Comparison of ENCODE assay signal across 1 cellular context in genomic region chr4:87005690-87006461, GRCh38.
TF ChIP-seq lines count a peak whose summit lies in the region.

No MANE protein-coding gene starts in this region.

TF ChIP-seq in GM12878, 131 proteins besides CTCF, POLR2A, EP300 and RAD21 (continued from another document and continues in another):
- TF ChIP-seq SKIL (IDR thresholded peaks at IDR 0.05; ENCODE audit: low read depth, poor library complexity, severe bottlenecking), result peak; percentile 34
- TF ChIP-seq CREM (IDR thresholded peaks at IDR 0.05; ENCODE audit: low read depth), result peak; percentile 67
- peak; percentile 77; the same call in 1 of the 2 replicates for TF ChIP-seq TAF1 (IDR thresholded peaks at IDR 0.05; ENCODE audit: borderline replicate concordance, low read depth, low read length)
- TF ChIP-seq NKRF (conservative IDR thresholded peaks at IDR 0.05), result no peak
- TF ChIP-seq ZNF687 (IDR thresholded peaks at IDR 0.05), result peak; percentile 65; the same call in 1 of the 2 replicates
- no peak for TF ChIP-seq HDAC6 (IDR thresholded peaks at IDR 0.05; ENCODE audit: unreplicated experiment)
- peak; percentile 63; the same call in 1 of the 2 replicates for TF ChIP-seq ATF7 (IDR thresholded peaks at IDR 0.05; ENCODE audit: low read depth)
- TF ChIP-seq TARDBP (IDR thresholded peaks at IDR 0.05; ENCODE audit: borderline replicate concordance), result no peak
- peak; percentile 70 for TF ChIP-seq JUNB (IDR thresholded peaks at IDR 0.05)
- peak; percentile 67; the same call in 1 of the 3 replicates for TF ChIP-seq POU2F2 (IDR thresholded peaks at IDR 0.05; ENCODE audit: borderline replicate concordance, low read depth, low read length)
- peak; percentile 71; the same call in 1 of the 2 replicates for TF ChIP-seq DPF2 (IDR thresholded peaks at IDR 0.05)
- peak; percentile 57; the same call in 1 of the 2 replicates for TF ChIP-seq NFIC (IDR thresholded peaks at IDR 0.05; ENCODE audit: low read depth, low read length)
- TF ChIP-seq ZNF274 (IDR thresholded peaks at IDR 0.05; ENCODE audit: insufficient read depth, insufficient read length), result no peak
- TF ChIP-seq HDGF (IDR thresholded peaks at IDR 0.05), result no peak
- TF ChIP-seq SREBF2 (IDR thresholded peaks at IDR 0.05; ENCODE audit: low read length), result no peak
- TF ChIP-seq CHD2 (IDR thresholded peaks at IDR 0.05; ENCODE audit: borderline replicate concordance, low read depth, low read length), result no peak
- no peak; the same call in 1 of the 2 replicates for TF ChIP-seq CREB1 (IDR thresholded peaks at IDR 0.05; ENCODE audit: low read depth)
- no peak for TF ChIP-seq BCLAF1 (IDR thresholded peaks at IDR 0.05)
- peak; percentile 73; the same call in 1 of the 2 replicates for TF ChIP-seq ZNF384 (IDR thresholded peaks at IDR 0.05; ENCODE audit: borderline replicate concordance, low read depth, low read length)
- TF ChIP-seq IKZF2 (IDR thresholded peaks at IDR 0.05), result peak in 1 of 2 experiments; percentile 33; a peak in 1 of 4 replicates
- peak; percentile 64; the same call in 1 of the 2 replicates for TF ChIP-seq ZNF24 (IDR thresholded peaks at IDR 0.05)
- 0 out of 2 replicates have a peak, but pooled peaks have one; percentile 11 for TF ChIP-seq WRNIP1 (IDR thresholded peaks at IDR 0.05; ENCODE audit: borderline replicate concordance, low read depth, low read length)
- TF ChIP-seq BMI1 (IDR thresholded peaks at IDR 0.05; ENCODE audit: borderline replicate concordance), result 0 out of 2 replicates have a peak, but pooled peaks have one; percentile 31
- peak; percentile 22; the same call in 1 of the 2 replicates for TF ChIP-seq TCF3 (IDR thresholded peaks at IDR 0.05; ENCODE audit: borderline replicate concordance, insufficient read depth, low read depth, low read length)
- TF ChIP-seq BRCA1 (IDR thresholded peaks at IDR 0.05; ENCODE audit: low read depth, low read length), result no peak
- TF ChIP-seq ZNF592 (IDR thresholded peaks at IDR 0.05), result peak; percentile 75; the same call in 1 of the 2 replicates
- TF ChIP-seq ELK1 (IDR thresholded peaks at IDR 0.05; ENCODE audit: low read depth, low read length), result no peak
- no peak for TF ChIP-seq RELA (IDR thresholded peaks at IDR 0.05; ENCODE audit: borderline replicate concordance, partially characterized antibody)
- TF ChIP-seq PKNOX1 (IDR thresholded peaks at IDR 0.05), result peak; percentile 37
- TF ChIP-seq HSF1 (IDR thresholded peaks at IDR 0.05; ENCODE audit: low read depth, low read length), result no peak
- TF ChIP-seq PAX5 (IDR thresholded peaks at IDR 0.05; ENCODE audit: borderline replicate concordance, low read depth, low read length), result peak; percentile 52; the same call in 1 of the 2 replicates
- peak; percentile 11; the same call in 1 of the 2 replicates for TF ChIP-seq NR2C1 (IDR thresholded peaks at IDR 0.05)
- TF ChIP-seq SP1 (IDR thresholded peaks at IDR 0.05; ENCODE audit: low read depth, low read length), result no peak
- peak; percentile 94 for TF ChIP-seq MTA2 (IDR thresholded peaks at IDR 0.05; ENCODE audit: low read depth)
- TF ChIP-seq ZNF217 (IDR thresholded peaks at IDR 0.05), result 0 out of 2 replicates have a peak, but pooled peaks have one; percentile 39
- TF ChIP-seq MEF2B (IDR thresholded peaks at IDR 0.05; ENCODE audit: partially characterized antibody, poor library complexity, severe bottlenecking), result peak; percentile 44
- TF ChIP-seq BCL11A (IDR thresholded peaks at IDR 0.05; ENCODE audit: low read depth, low read length), result peak; percentile 74
- TF ChIP-seq IKZF1 (conservative IDR thresholded peaks at IDR 0.05), result peak; percentile 44
- TF ChIP-seq RUNX3 (IDR thresholded peaks at IDR 0.05; ENCODE audit: low read length), result peak; percentile 73
- TF ChIP-seq ETV6 (conservative IDR thresholded peaks at IDR 0.05 in 1 of 2, IDR thresholded peaks at IDR 0.05 in 1 of 2; ENCODE audit: borderline replicate concordance in 1 of 2, low read depth in 1 of 2), result peak in 1 of 2 experiments; percentile 48; a peak in 1 of 4 replicates
- TF ChIP-seq SMAD5 (IDR thresholded peaks at IDR 0.05; ENCODE audit: low read depth), result peak; percentile 77; the same call in 1 of the 2 replicates
